1 cellular context compared by ENCODE assay signal in genomic region chr13:20482275-20482761, GRCh38.
TF ChIP-seq lines count a peak whose summit lies in the region.

No MANE protein-coding gene starts in this region.

TF ChIP-seq in H1, 55 proteins besides CTCF, POLR2A, EP300 and RAD21:
- TF ChIP-seq CEBPB (IDR thresholded peaks at IDR 0.05; ENCODE audit: low read depth, low read length) (no peak), GABPA (IDR thresholded peaks at IDR 0.05; ENCODE audit: borderline replicate concordance, insufficient read depth, low read length) (no peak), SIX5 (IDR thresholded peaks at IDR 0.05; ENCODE audit: low read depth, low read length) (no peak), BACH1 (IDR thresholded peaks at IDR 0.05; ENCODE audit: low read length) (no peak)
